25 cellular contexts compared by ENCODE assay signal in the genomic region with DNA sequence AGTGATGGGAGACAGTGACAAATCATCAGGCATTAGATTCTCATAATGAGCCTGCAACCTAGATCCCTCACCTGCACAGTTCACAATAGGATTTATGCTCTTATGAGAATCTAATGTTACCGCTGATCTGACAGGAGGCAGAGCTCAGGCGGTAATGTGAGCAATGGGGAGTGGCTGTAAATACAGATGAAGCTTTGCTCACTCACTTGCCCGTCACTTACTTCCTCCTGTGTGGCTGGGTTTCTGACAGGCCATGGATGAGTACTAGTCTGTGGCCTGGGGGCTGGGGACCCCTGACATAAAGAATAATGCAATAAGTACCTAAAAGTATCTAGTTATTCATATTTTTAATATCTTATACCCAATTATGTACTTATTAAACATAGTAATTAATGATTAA. TPM values are rescaled to one million over a fixed set of nuclear protein-coding genes. Genes with fewer than 3 reads are reported as not detected.
DNase-seq lines count a peak whose midpoint lies in the region; ATAC-seq, FAIRE-seq and TF ChIP-seq lines count a peak whose summit lies in the region.
"Had no signal": no experiment of that assay in that cellular context is flagged by ENCODE, and none has a peak within 500 bp of the region (broad histone marks: within the 10 kb centered on the region; RNA-seq: fewer than 3 reads in every experiment).

No MANE protein-coding gene starts in this region.

- H3K27me3 ChIP-seq in K562 (ENCODE audit: control insufficient read depth in 2 of 2, insufficient read depth in 2 of 2, low read length in 2 of 2), result no peaks in the 10 kb centered on the region
- H3K27me3 ChIP-seq: BE2C had no signal

- CTCF ChIA-PET in K562 (lab: Yijun Ruan, JAX; ENCODE audit: low intra/inter-chr PET ratio), result no interaction called here

- no peak overlapping the region for H3K4me3 ChIP-seq in K562

- WGBS in K562 (ENCODE audit: insufficient coverage, low coverage, missing lambda C conversion rate), result 91% methylated on average over 3 of the region's 3 CpGs

- in situ Hi-C loops in K562 (cut with MboI), result no loop called here

- POLR2A ChIA-PET in K562 (lab: Yijun Ruan, JAX), result no interaction called here

- no peak overlapping the region for H3K9ac ChIP-seq in K562 (ENCODE audit: insufficient read depth in 1 of 2, low read depth in 2 of 2, low read length in 2 of 2)

- H2AFZ ChIP-seq in K562 (ENCODE audit: low read depth, low read length), result no peak overlapping the region

- H3K9me3 ChIP-seq in K562 (replicated peaks; ENCODE audit: control insufficient read depth, insufficient read depth, low read depth, low read length), result peaks cover 6% of the 10 kb centered on the region; the same call in 1 of the 2 replicates
- H3K9me3 ChIP-seq: BE2C had no signal

- no peak overlapping the region for H3K27ac ChIP-seq in K562 (ENCODE audit: extremely low read depth, low read depth, low read length)
- H3K27ac ChIP-seq: 22Rv1, RWPE1 had no signal

- no peak for TF ChIP-seq RAD21 in K562 (CRISPR knock-in tag; conservative IDR thresholded peaks at IDR 0.05 in 1 of 2, IDR thresholded peaks at IDR 0.05 in 1 of 2)

- no peaks in the 10 kb centered on the region for H3K9me1 ChIP-seq in K562 (ENCODE audit: control insufficient read depth, insufficient read depth, low read length)

- no peak for TF ChIP-seq CTCF in K562 (IDR thresholded peaks at IDR 0.05 in 2 of 3, conservative IDR thresholded peaks at IDR 0.05 in 1 of 3; ENCODE audit: insufficient read depth in 2 of 3, low read depth in 1 of 3, low read length in 3 of 3)

- peaks cover 46% of the 10 kb centered on the region for H3K36me3 ChIP-seq in K562 (ENCODE audit: control insufficient read depth, insufficient read depth, low read length)

- H3K4me1 ChIP-seq in K562 (replicated peaks in 1 of 2; ENCODE audit: control insufficient read depth in 2 of 2, insufficient read depth in 2 of 2, low read length in 2 of 2), result no peaks in the 10 kb centered on the region
- H3K4me1 ChIP-seq: BE2C, Caco-2 had no signal

- FAIRE-seq in K562 (lab: Jason Lieb, UNC), result no peak

- TF ChIP-seq EP300 in K562 (IDR thresholded peaks at IDR 0.05; ENCODE audit: low read length), result no peak

- no TSS peak for BruUV-seq in K562 (replicated peaks; lab: Mats Ljungman, UMichigan)

- ATAC-seq in K562, result no peak
- ATAC-seq in left ventricle myocardium superior, result no peak
- no peak for ATAC-seq in GM18868 (IDR thresholded peaks at IDR 0.05; ENCODE audit: unreplicated experiment)
- ATAC-seq: PC-3, SK-N-SH treated with all-trans-retinoic acid at 6 μM for 48 hours had no signal

- DNase-seq in DMS53 (lab: John Stamatoyannopoulos, UW), result peak; percentile 10
- no peak for DNase-seq in DMS53 treated with DMSO at 0.1 percent for 48 hours (lab: John Stamatoyannopoulos, UW; ENCODE audit: unreplicated experiment)
- peak; percentile 60 for DNase-seq in NCI-H2029 (lab: John Stamatoyannopoulos, UW)
- no peak for DNase-seq in K562 (ENCODE audit: extremely low read depth in 1 of 4, low spot score in 3 of 4)
- no peak for DNase-seq in H4 (ENCODE audit: low spot score)
- DNase-seq in stimulated activated CD4-positive, alpha-beta T cell treated with anti-CD3 and anti-CD28 coated beads, Interleukin-2, amount 100 ng/mL, for 24 hours, result no peak
- DNase-seq in left ventricle myocardium superior, result no peak
- DNase-seq: BE2C; Caco-2; CD4-positive, CD25-positive, alpha-beta regulatory T cell; H9; MV-4-11; NCI-H1417; NCI-H187; NCI-H2171 treated with DMSO at 0.1 percent for 48 hours; NCI-H510A; NCI-H748 treated with DMSO at 0.1 percent for 48 hours; PC-3; SIG-M5; T-helper 1 cell; T-helper 9 cell had no signal

- H4K20me1 ChIP-seq in K562 (replicated peaks; ENCODE audit: control insufficient read depth, insufficient read depth, low read length), result no peaks in the 10 kb centered on the region

- TF ChIP-seq POLR2A in K562 (conservative IDR thresholded peaks at IDR 0.05), result no peak

- peaks cover 19% of the 10 kb centered on the region for H3K79me2 ChIP-seq in K562 (ENCODE audit: control insufficient read depth, insufficient read depth, low read length)

- H3K4me2 ChIP-seq in K562 (ENCODE audit: insufficient read depth, low read length), result no peak overlapping the region

- intact Hi-C loops in K562 (cut with micrococcal nuclease), result no loop called here
- intact Hi-C loops in left ventricle myocardium superior (cut with micrococcal nuclease), result no loop called here

TF ChIP-seq in K562, 482 proteins besides CTCF, POLR2A, EP300 and RAD21 (continues in another document):
- TF ChIP-seq ZNF232 (CRISPR knock-in tag; IDR thresholded peaks at IDR 0.05) (no peak), CBFA2T3 (IDR thresholded peaks at IDR 0.05) (no peak), CBFA2T2 (conservative IDR thresholded peaks at IDR 0.05) (no peak), EP400 (IDR thresholded peaks at IDR 0.05) (no peak), YY1 (IDR thresholded peaks at IDR 0.05; ENCODE audit: borderline replicate concordance in 1 of 3, control insufficient read depth in 1 of 3, extremely low read depth in 1 of 3, insufficient read depth in 3 of 3, insufficient read length in 1 of 3, insufficient replicate concordance in 2 of 3, low read depth in 1 of 3, low read length in 2 of 3) (no peak), DACH1 (IDR thresholded peaks at IDR 0.05; ENCODE audit: partially characterized antibody) (peak; percentile 38), POLR2AphosphoS2 (IDR thresholded peaks at IDR 0.05; ENCODE audit: low read length) (no peak)
- TF ChIP-seq, protein P1, sequence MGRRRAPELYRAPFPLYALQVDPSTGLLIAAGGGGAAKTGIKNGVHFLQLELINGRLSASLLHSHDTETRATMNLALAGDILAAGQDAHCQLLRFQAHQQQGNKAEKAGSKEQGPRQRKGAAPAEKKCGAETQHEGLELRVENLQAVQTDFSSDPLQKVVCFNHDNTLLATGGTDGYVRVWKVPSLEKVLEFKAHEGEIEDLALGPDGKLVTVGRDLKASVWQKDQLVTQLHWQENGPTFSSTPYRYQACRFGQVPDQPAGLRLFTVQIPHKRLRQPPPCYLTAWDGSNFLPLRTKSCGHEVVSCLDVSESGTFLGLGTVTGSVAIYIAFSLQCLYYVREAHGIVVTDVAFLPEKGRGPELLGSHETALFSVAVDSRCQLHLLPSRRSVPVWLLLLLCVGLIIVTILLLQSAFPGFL (CRISPR knock-in tag; IDR thresholded peaks at IDR 0.05), result no peak

RNA-seq across cellular contexts. Expression of a gene that starts 15.6 kb away (rescaled TPM):
- total RNA-seq in K562 (2011; cell fraction: chromatin; rRNA removed; ENCODE audit: low replicate concordance), result 25.5 and 67.9 TPM in 2 replicates
- total RNA-seq in K562 (2011; cell fraction: nucleolus; rRNA removed), result 14.7 and 16.3 TPM in 2 replicates
- total RNA-seq in K562 (2011; cell fraction: nucleoplasm; rRNA removed), result 44.1 and 89.9 TPM in 2 replicates
- total RNA-seq in K562 (2014; rRNA removed) (22.5 and 25.1 TPM in 2 replicates), K562 (2014; rRNA removed; fragmentation: Illumina TruSeq; extraction: Trizol) (38.1 and 42.0 TPM in 2 replicates), K562 (2015; rRNA removed; fragmentation: Illumina TruSeq; extraction: Trizol) (25.5 and 31.9 TPM in 2 replicates), K562 (2021) (21.3 and 23.1 TPM in 2 replicates), left ventricle myocardium superior (6.3 TPM)
- polyA plus RNA-seq in K562 (2011; rRNA removed) (31.0 and 35.5 TPM in 2 replicates), K562 (2014; fragmentation: Illumina TruSeq; extraction: Trizol) (24.1 and 27.5 TPM in 2 replicates), K562 (2014; fragmentation: Nextera tagmentation; extraction: Ambion mirVana) (10 to 100 TPM; 21.1 to 25.2 TPM), K562 (2014; rRNA removed) (27.9 and 28.6 TPM in 2 replicates)
- 7.0 and 16.1 TPM in 2 replicates for polyA plus RNA-seq in K562 (2011; cell fraction: cytosol; rRNA removed)
- 42.5 and 42.6 TPM in 2 replicates for polyA plus RNA-seq in K562 (2011; cell fraction: nucleus; rRNA removed)
- 17.3 and 28.8 TPM in 2 replicates for polyA plus RNA-seq in K562 (2012)
- polyA minus RNA-seq in K562 (2011; rRNA and poly(A)+ RNA removed), result 46.8 and 49.6 TPM in 2 replicates
- 9.2 and 12.9 TPM in 2 replicates for polyA minus RNA-seq in K562 (2011; cell fraction: cytosol; rRNA and poly(A)+ RNA removed)
- polyA minus RNA-seq in K562 (2011; cell fraction: nucleus; rRNA and poly(A)+ RNA removed), result 29.8 and 37.0 TPM in 2 replicates
- total RNA-seq in H4 (2014; rRNA removed; shearing (Covaris generic)), result 14.3 and 15.8 TPM in 2 replicates

RNA-seq across cellular contexts. Expression of a gene that starts 15.8 kb away (rescaled TPM):
- total RNA-seq in K562 (2011; cell fraction: chromatin; rRNA removed; ENCODE audit: low replicate concordance), result 7.0 and 12.8 TPM in 2 replicates
- 3.5 and 5.7 TPM in 2 replicates for total RNA-seq in K562 (2011; cell fraction: nucleolus; rRNA removed)
- total RNA-seq in K562 (2011; cell fraction: nucleoplasm; rRNA removed), result 3.7 and 8.4 TPM in 2 replicates
- 2.8 and 3.8 TPM in 2 replicates for total RNA-seq in K562 (2014; rRNA removed)
- total RNA-seq in K562 (2014; rRNA removed; fragmentation: Illumina TruSeq; extraction: Trizol), result 7.5 and 9.1 TPM in 2 replicates
- 5.4 TPM in 2 replicates for total RNA-seq in K562 (2015; rRNA removed; fragmentation: Illumina TruSeq; extraction: Trizol)
- 4.9 and 5.1 TPM in 2 replicates for total RNA-seq in K562 (2021)
- polyA plus RNA-seq in K562 (2011; rRNA removed), result 8.4 and 9.5 TPM in 2 replicates
- 2.1 and 5.6 TPM in 2 replicates for polyA plus RNA-seq in K562 (2011; cell fraction: cytosol; rRNA removed)
- polyA plus RNA-seq in K562 (2011; cell fraction: nucleus; rRNA removed), result 2.6 and 3.3 TPM in 2 replicates
- 6.1 and 6.6 TPM in 2 replicates for polyA plus RNA-seq in K562 (2012)
- 6.6 and 6.9 TPM in 2 replicates for polyA plus RNA-seq in K562 (2014; fragmentation: Illumina TruSeq; extraction: Trizol)
- 10 to 100 TPM; 15.6 to 17.3 TPM for polyA plus RNA-seq in K562 (2014; fragmentation: Nextera tagmentation; extraction: Ambion mirVana)
- 5.4 and 6.8 TPM in 2 replicates for polyA plus RNA-seq in K562 (2014; rRNA removed)
- polyA minus RNA-seq in K562 (2011; rRNA and poly(A)+ RNA removed), result 8.1 and 10.9 TPM in 2 replicates
- polyA minus RNA-seq in K562 (2011; cell fraction: cytosol; rRNA and poly(A)+ RNA removed), result 1.8 and 2.9 TPM in 2 replicates
- 5.3 and 12.1 TPM in 2 replicates for polyA minus RNA-seq in K562 (2011; cell fraction: nucleus; rRNA and poly(A)+ RNA removed)
- total RNA-seq in H4 (2014; rRNA removed; shearing (Covaris generic)), result 3.4 and 4.3 TPM in 2 replicates
- 3.5 TPM for total RNA-seq in left ventricle myocardium superior

Comparison
In these comparisons a context has a peak if more than half of its experiments do, and no peak if none do; other contexts are left out.
1. DNase-seq: peak in DMS53 (single experiment) and NCI-H2029 (single experiment); none in DMS53 treated with DMSO at 0.1 percent for 48 hours (single experiment), K562 (0 of 4), H4 (single experiment), stimulated activated CD4-positive, alpha-beta T cell treated with anti-CD3 and anti-CD28 coated beads, Interleukin-2, amount 100 ng/mL, for 24 hours (0 of 2) and left ventricle myocardium superior (single experiment).